ENCODE assay signal across 8 cellular contexts in the genomic region with DNA sequence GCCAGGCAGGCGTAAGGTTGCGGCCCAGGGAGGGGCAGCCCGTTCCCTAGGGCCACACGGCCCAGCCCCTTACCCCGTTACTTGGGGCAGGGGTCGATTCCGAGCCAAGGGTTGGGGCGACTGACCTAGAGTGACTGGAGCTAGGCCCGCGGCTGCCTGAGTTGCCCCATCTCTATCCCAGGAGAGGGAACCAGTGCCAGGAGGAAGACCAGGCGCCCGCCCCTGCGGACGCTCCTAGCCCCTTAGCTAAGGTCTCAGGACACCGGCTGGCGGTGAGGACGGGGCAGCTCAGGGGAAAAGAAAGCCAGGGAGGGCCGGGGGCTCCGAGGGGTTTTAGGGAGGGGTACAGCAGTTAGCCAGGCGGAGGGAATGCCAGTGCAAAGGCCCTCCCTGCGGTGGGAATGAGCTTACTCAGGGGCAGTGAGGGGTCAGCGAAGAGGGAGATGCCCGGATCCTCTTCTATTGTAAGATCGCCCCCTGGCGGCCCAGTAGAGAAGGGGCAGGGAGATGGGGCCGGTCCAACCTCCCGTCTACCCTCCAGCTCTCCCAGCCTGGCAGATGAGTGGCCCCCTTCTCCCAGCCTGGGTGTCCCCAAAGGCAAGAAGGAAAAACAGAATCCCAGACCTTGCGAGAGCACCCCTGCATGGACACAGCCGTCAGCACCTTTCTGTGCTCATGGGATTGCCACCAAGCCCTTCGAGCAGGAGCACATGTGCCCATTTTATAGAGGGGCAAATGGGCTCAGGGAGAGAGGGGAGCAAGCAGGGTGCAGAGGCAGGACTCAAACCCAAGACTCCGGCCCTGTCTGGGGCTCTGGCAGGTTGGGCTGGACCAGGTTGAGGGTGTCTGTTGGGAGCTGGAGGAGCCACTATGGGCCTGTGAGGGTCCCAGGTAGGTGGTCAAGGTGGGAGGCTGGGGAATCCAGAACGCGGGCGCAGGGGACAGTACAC. TPM values are rescaled to one million over a fixed set of nuclear protein-coding genes. Genes with fewer than 3 reads are reported as not detected.
DNase-seq lines count a peak whose midpoint lies in the region; ATAC-seq, FAIRE-seq and TF ChIP-seq lines count a peak whose summit lies in the region.

No MANE protein-coding gene starts in this region.

- TF ChIP-seq CTCF in GM13977 (IDR thresholded peaks at IDR 0.05; ENCODE audit: extremely low read depth, insufficient read depth, missing control alignments) = peak; percentile 81
- TF ChIP-seq CTCF in OCI-LY1 (IDR thresholded peaks at IDR 0.05; ENCODE audit: low read length) = peak; percentile 75
- peak in 3 of 4 experiments; percentile 16 to 73 (median 33) for TF ChIP-seq CTCF in sigmoid colon (IDR thresholded peaks at IDR 0.05)

- no peak for FAIRE-seq in frontal cortex (lab: Jason Lieb, UNC)

- H2AFZ ChIP-seq in OCI-LY1 (ENCODE audit: low read length) = no peak overlapping the region

- TF ChIP-seq EP300 in sigmoid colon (IDR thresholded peaks at IDR 0.05) = no peak

- no peak for TF ChIP-seq POLR2A in sigmoid colon (IDR thresholded peaks at IDR 0.05)

- in situ Hi-C loops in GM13977 (cut with MboI; ENCODE audit: low pct_unique_long_range_greater_than_20kb, low sequenced_read_pairs, unreplicated experiment) = no loop called here

- no peak overlapping the region for H3K4me2 ChIP-seq in OCI-LY1 (ENCODE audit: low read length)

- H3K27me3 Mint-ChIP-seq in activated T-cell treated with anti-CD3 and anti-CD28 coated beads, Interleukin-2, amount 50 U/mL, for 72 hours (ENCODE audit: low read depth) = no peaks in the 10 kb centered on the region

- intact Hi-C loops in sigmoid colon (cut with DNase I) = loop anchor here (1.0 kb wide), 1 partner anchor 22 kb away; no protein-coding TSS in a partner anchor

- DNase-seq in GM13977 (ENCODE audit: low spot score) (peak; percentile 82), frontal cortex (ENCODE audit: low spot score in 2 of 2) (peak; percentile 26 to 63), sigmoid colon (no peak)
- peak; percentile 69 to 79 for DNase-seq in activated T-cell treated with anti-CD3 and anti-CD28 coated beads, Interleukin-2, amount 50 U/mL, for 72 hours

- H3K4me1 Mint-ChIP-seq in activated T-cell treated with anti-CD3 and anti-CD28 coated beads, Interleukin-2, amount 50 U/mL, for 72 hours (ENCODE audit: low read depth) = peaks cover 5% of the 10 kb centered on the region

- no peak overlapping the region for H3K27ac Mint-ChIP-seq in activated T-cell treated with anti-CD3 and anti-CD28 coated beads, Interleukin-2, amount 50 U/mL, for 72 hours

- peaks cover 0 to 3% of the 10 kb centered on the region in 2 donors for H3K36me3 Mint-ChIP-seq in activated T-cell treated with anti-CD3 and anti-CD28 coated beads, Interleukin-2, amount 50 U/mL, for 72 hours (ENCODE audit: insufficient read depth in 2 of 2)

- H3K4me1 ChIP-seq in OCI-LY1 (ENCODE audit: insufficient read depth, low read length, severe bottlenecking) (no peaks in the 10 kb centered on the region), sigmoid colon (no peaks in the 10 kb centered on the region)

- no peak overlapping the region for H3K9ac ChIP-seq in OCI-LY1 (ENCODE audit: low read length)

- WGBS in sigmoid colon, 2 donors = 66 to 70% methylated on average over 34 of the region's 34 CpGs

- no peak overlapping the region for H3K27ac ChIP-seq in OCI-LY1 (ENCODE audit: low read depth, low read length, poor library complexity, severe bottlenecking)
- H3K27ac ChIP-seq in sigmoid colon = no peak overlapping the region

- no peaks in the 10 kb centered on the region for H4K20me1 ChIP-seq in OCI-LY1 (ENCODE audit: insufficient read depth, low read length)

- H3K36me3 ChIP-seq in OCI-LY1 (ENCODE audit: insufficient read depth, low read length) (no peaks in the 10 kb centered on the region), sigmoid colon (no peaks in the 10 kb centered on the region)

- H3K4me3 ChIP-seq in OCI-LY1 (ENCODE audit: low read depth, low read length, poor library complexity, severe bottlenecking) (no peak overlapping the region), sigmoid colon (no peak overlapping the region)

- no peaks in the 10 kb centered on the region for H3K9me3 Mint-ChIP-seq in activated T-cell treated with anti-CD3 and anti-CD28 coated beads, Interleukin-2, amount 50 U/mL, for 72 hours

- H3K79me2 ChIP-seq in OCI-LY1 (ENCODE audit: insufficient read depth, low read length) = no peaks in the 10 kb centered on the region

- peak; percentile 65 for ATAC-seq in activated T-cell treated with anti-CD3 and anti-CD28 coated beads, Interleukin-2, amount 50 U/mL, for 72 hours (replicated peaks in 1 of 2)
- ATAC-seq in GM18867 (IDR thresholded peaks at IDR 0.05; ENCODE audit: unreplicated experiment) (no peak), HG02938 (IDR thresholded peaks at IDR 0.05; ENCODE audit: unreplicated experiment) (no peak), HG02973 (IDR thresholded peaks at IDR 0.05; ENCODE audit: unreplicated experiment) (no peak)

- H3F3A ChIP-seq in OCI-LY1 (ENCODE audit: insufficient read depth, low read length) = no peaks in the 10 kb centered on the region

- H3K27me3 ChIP-seq in OCI-LY1 (ENCODE audit: insufficient read depth, low read length) = 0 out of 2 replicates have a peak, but pooled peaks cover 4% of the 10 kb centered on the region
- peaks cover 0 to 17% (median 5%) of the 10 kb centered on the region in 3 donors for H3K27me3 ChIP-seq in sigmoid colon

- H3K4me3 Mint-ChIP-seq in activated T-cell treated with anti-CD3 and anti-CD28 coated beads, Interleukin-2, amount 50 U/mL, for 72 hours = no peak overlapping the region

- H3K9me2 ChIP-seq in OCI-LY1 (ENCODE audit: low read depth, low read length) = no peaks in the 10 kb centered on the region

- H3K9me3 ChIP-seq in OCI-LY1 (ENCODE audit: low read length) = no peaks in the 10 kb centered on the region
- no peaks in the 10 kb centered on the region for H3K9me3 ChIP-seq in sigmoid colon

RNA-seq across cellular contexts. Expression of gene CILP2, which starts 16.3 kb away (rescaled TPM):
- under 1 TPM; 0.44 to 0.86 TPM for total RNA-seq in activated T-cell treated with anti-CD3 and anti-CD28 coated beads, Interleukin-2, amount 50 U/mL, for 72 hours
- total RNA-seq in frontal cortex (0.82 TPM), sigmoid colon (under 1 TPM in 1 of 4 donors, not detected in 3; 0.16 TPM)
- polyA plus RNA-seq in sigmoid colon = under 1 TPM in 1 of 3 donors, not detected in 2; 0.29 TPM

RNA-seq across cellular contexts. Expression of gene YJEFN3, which starts 25.6 kb away (rescaled TPM):
- 10 to 100 TPM; 18.2 to 21.3 TPM for total RNA-seq in activated T-cell treated with anti-CD3 and anti-CD28 coated beads, Interleukin-2, amount 50 U/mL, for 72 hours
- total RNA-seq in frontal cortex (5.7 TPM), sigmoid colon (1 to 10 TPM in 3 of 4 donors, under 1 TPM in 1; 0.71 to 3.1 (median 1.9) TPM)
- polyA plus RNA-seq in sigmoid colon = 10 to 100 TPM in 1 of 3 donors, not detected in 2; 14.4 TPM

RNA-seq across cellular contexts. Expression of gene NDUFA13, which starts 38.3 kb away (rescaled TPM):
- total RNA-seq in activated T-cell treated with anti-CD3 and anti-CD28 coated beads, Interleukin-2, amount 50 U/mL, for 72 hours = 100 to 1,000 TPM; 229 to 263 TPM
- total RNA-seq in frontal cortex (86.8 TPM), sigmoid colon (100 to 1,000 TPM in 1 of 4 donors, 10 to 100 TPM in 3; 31.3 to 110 (median 55.4) TPM)
- 100 to 1,000 TPM; 239 to 339 (median 283) TPM for polyA plus RNA-seq in sigmoid colon

RNA-seq across cellular contexts. Expression of gene TSSK6, which starts 39.0 kb away (rescaled TPM):
- total RNA-seq in activated T-cell treated with anti-CD3 and anti-CD28 coated beads, Interleukin-2, amount 50 U/mL, for 72 hours = 1 to 10 TPM; 5.0 to 5.6 TPM
- total RNA-seq in frontal cortex = 2.4 TPM
- 1 to 10 TPM; 1.2 to 3.3 (median 1.5) TPM for total RNA-seq in sigmoid colon
- 1 to 10 TPM; 1.2 to 3.0 (median 2.4) TPM for polyA plus RNA-seq in sigmoid colon

Comparison
In these comparisons a context has a peak if more than half of its experiments do, and no peak if none do; other contexts are left out.
1. ATAC-seq: peak in activated T-cell treated with anti-CD3 and anti-CD28 coated beads, Interleukin-2, amount 50 U/mL, for 72 hours (2 of 2); none in GM18867 (single experiment), HG02938 (single experiment) and HG02973 (single experiment).
2. Peak in every context shown above with its lines, with median percentiles within 50 percentile points of each other: CTCF ChIP-seq.